ENCODE assay signal across 19 cellular contexts in the genomic region with DNA sequence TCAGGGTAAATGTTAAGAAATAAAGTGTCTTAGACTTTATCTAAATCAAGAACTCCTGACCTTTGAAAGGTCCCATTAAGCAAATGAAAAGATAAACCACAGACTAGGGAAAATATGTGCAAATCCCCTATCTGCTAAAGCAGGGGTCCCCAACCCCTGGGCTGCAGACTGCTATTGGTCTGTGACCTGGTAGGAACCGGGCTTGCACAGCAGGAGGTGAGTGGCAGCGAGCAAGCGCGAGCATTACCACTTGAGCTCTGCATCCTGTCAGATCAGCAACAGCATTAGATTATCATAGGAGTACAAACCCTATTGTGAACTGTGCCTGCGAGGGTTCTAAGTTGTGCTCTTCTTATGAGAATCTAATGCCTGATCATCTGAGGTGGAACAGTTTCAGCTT.
"Had no signal": no experiment of that assay in that cellular context is flagged by ENCODE, and none has a peak within 500 bp of the region (broad histone marks: within the 10 kb centered on the region; RNA-seq: fewer than 3 reads in every experiment).

No MANE protein-coding gene starts in this region.

- DNase-seq: activated CD4-positive, alpha-beta T cell treated with anti-CD3 and anti-CD28 coated beads, Interleukin-2, amount 10 ng/mL, durations not matched to agents 7 days and 5 days; activated CD4-positive, CD25-positive, alpha-beta regulatory T cell; activated CD8-positive, alpha-beta memory T cell treated with anti-CD3 and anti-CD28 coated beads for 24 hours; activated naive CD4-positive, alpha-beta T cell treated with anti-CD3 and anti-CD28 coated beads, Interleukin-2, amount 50 U/mL, for 16 hours; amniotic stem cell; kidney; left ventricle myocardium superior; mesenchymal stem cell; stimulated activated CD4-positive, alpha-beta T cell treated with anti-CD3 and anti-CD28 coated beads, Interleukin-15, amount 100 ng/mL, for 24 hours; stimulated activated CD4-positive, alpha-beta T cell treated with anti-CD3 and anti-CD28 coated beads, Interleukin-4, amount 100 ng/mL, for 24 hours had no signal

- FAIRE-seq: urothelium cell line had no signal

- H3K27me3 Mint-ChIP-seq: activated CD4-positive, alpha-beta T cell treated with anti-CD3 and anti-CD28 coated beads, Interleukin-2, amount 10 ng/mL, durations not matched to agents 7 days and 5 days; activated T-helper 17 cell treated with anti-CD3 and anti-CD28 coated beads, Interleukin-2, amount 50 U/mL, for 72 hours; brain; central memory CD8-positive, alpha-beta T cell; dendritic cell treated with granulocyte-macrophage colony-stimulating factor and Interleukin-4, amounts not matched to agents 40 ng/mL and 50 ng/mL, for 4 days; stimulated activated naive CD8-positive, alpha-beta T cell treated with anti-CD3 and anti-CD28 coated beads, Interleukin-15, Interleukin-2, amounts not matched to agents 100 ng/mL and 50 ng/mL, for 24 hours had no signal

- H3K4me1 Mint-ChIP-seq: activated CD4-positive, alpha-beta T cell treated with anti-CD3 and anti-CD28 coated beads, Interleukin-2, amount 10 ng/mL, durations not matched to agents 7 days and 5 days; activated T-helper 17 cell treated with anti-CD3 and anti-CD28 coated beads, Interleukin-2, amount 50 U/mL, for 72 hours; central memory CD8-positive, alpha-beta T cell; nephron had no signal

- H3K27ac Mint-ChIP-seq: activated CD4-positive, alpha-beta T cell treated with anti-CD3 and anti-CD28 coated beads, Interleukin-2, amount 10 ng/mL, durations not matched to agents 7 days and 5 days; activated T-helper 17 cell treated with anti-CD3 and anti-CD28 coated beads, Interleukin-2, amount 50 U/mL, for 72 hours; dendritic cell treated with granulocyte-macrophage colony-stimulating factor and Interleukin-4, amounts not matched to agents 40 ng/mL and 50 ng/mL, for 4 days; nephron; stimulated activated naive CD8-positive, alpha-beta T cell treated with anti-CD3 and anti-CD28 coated beads, Interleukin-15, Interleukin-2, amounts not matched to agents 100 ng/mL and 50 ng/mL, for 24 hours; T-helper 1 cell treated with Interleukin-12 subunit alpha and Interleukin-12 subunit beta and Interleukin-4 antibody, amounts not matched to agents 30 μg/mL and 1 μg/mL, for 36 hours had no signal

- ATAC-seq: activated T-helper 17 cell treated with anti-CD3 and anti-CD28 coated beads, Interleukin-2, amount 50 U/mL, for 72 hours; esophagus mucosa; left ventricle myocardium superior had no signal

- H3K4me3 Mint-ChIP-seq: activated CD4-positive, alpha-beta T cell treated with anti-CD3 and anti-CD28 coated beads, Interleukin-2, amount 10 ng/mL, durations not matched to agents 7 days and 5 days; activated T-helper 17 cell treated with anti-CD3 and anti-CD28 coated beads, Interleukin-2, amount 50 U/mL, for 72 hours; brain; central memory CD8-positive, alpha-beta T cell; dendritic cell treated with granulocyte-macrophage colony-stimulating factor and Interleukin-4, amounts not matched to agents 40 ng/mL and 50 ng/mL, for 4 days; nephron; stimulated activated naive CD8-positive, alpha-beta T cell treated with anti-CD3 and anti-CD28 coated beads, Interleukin-15, Interleukin-2, amounts not matched to agents 100 ng/mL and 50 ng/mL, for 24 hours; T-helper 1 cell treated with Interleukin-12 subunit alpha and Interleukin-12 subunit beta and Interleukin-4 antibody, amounts not matched to agents 30 μg/mL and 1 μg/mL, for 36 hours had no signal

- H3K9me3 Mint-ChIP-seq: activated CD4-positive, alpha-beta T cell treated with anti-CD3 and anti-CD28 coated beads, Interleukin-2, amount 10 ng/mL, durations not matched to agents 7 days and 5 days; activated T-helper 17 cell treated with anti-CD3 and anti-CD28 coated beads, Interleukin-2, amount 50 U/mL, for 72 hours; brain; central memory CD8-positive, alpha-beta T cell; dendritic cell treated with granulocyte-macrophage colony-stimulating factor and Interleukin-4, amounts not matched to agents 40 ng/mL and 50 ng/mL, for 4 days; nephron; stimulated activated naive CD8-positive, alpha-beta T cell treated with anti-CD3 and anti-CD28 coated beads, Interleukin-15, Interleukin-2, amounts not matched to agents 100 ng/mL and 50 ng/mL, for 24 hours; T-helper 1 cell treated with Interleukin-12 subunit alpha and Interleukin-12 subunit beta and Interleukin-4 antibody, amounts not matched to agents 30 μg/mL and 1 μg/mL, for 36 hours had no signal
